Comparison of ENCODE assay signal across 33 cellular contexts in the genomic region with DNA sequence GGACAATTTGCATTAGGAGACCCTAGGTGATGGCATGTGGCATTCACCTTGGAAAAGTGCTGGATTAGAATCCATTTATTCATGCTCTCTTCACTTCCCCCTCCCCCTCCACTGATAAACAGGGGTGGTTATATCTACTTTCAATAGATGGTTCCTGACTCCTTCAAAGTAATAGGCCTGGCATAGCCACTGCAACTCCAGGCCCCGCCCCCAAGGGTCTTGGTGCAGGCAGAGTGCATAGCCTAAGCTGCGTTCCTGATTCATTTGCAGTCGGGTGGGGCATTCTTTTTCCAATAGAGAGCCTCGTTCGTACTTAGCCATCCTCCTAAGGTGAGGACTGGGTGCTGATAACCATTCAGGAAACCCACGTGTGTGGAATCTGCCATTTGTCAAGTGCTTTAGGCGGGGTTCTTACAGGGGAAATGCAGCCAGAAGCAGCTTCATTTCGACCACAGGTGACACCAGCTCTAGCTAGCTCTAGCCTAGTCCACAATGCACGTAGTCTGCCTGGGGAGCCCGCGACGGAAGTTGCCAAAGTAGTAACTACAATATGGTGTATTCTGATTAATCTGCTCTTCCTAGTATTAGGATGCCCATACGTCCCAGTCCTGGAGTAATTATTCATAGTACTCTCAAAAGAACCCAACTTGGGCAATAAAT. TPM values are rescaled to one million over a fixed set of nuclear protein-coding genes. Genes with fewer than 3 reads are reported as not detected.
DNase-seq lines count a peak whose midpoint lies in the region; ATAC-seq, FAIRE-seq and TF ChIP-seq lines count a peak whose summit lies in the region.
"Had no signal": no experiment of that assay in that cellular context is flagged by ENCODE, and none has a peak within 500 bp of the region (broad histone marks: within the 10 kb centered on the region; RNA-seq: fewer than 3 reads in every experiment).

No MANE protein-coding gene starts in this region.

- H3K79me2 ChIP-seq in GM23338 (replicated peaks; ENCODE audit: insufficient read depth): peaks cover 90% of the 10 kb centered on the region
- H3K79me2 ChIP-seq in astrocyte (ENCODE audit: insufficient read depth, low read length): peaks cover 93% of the 10 kb centered on the region

- peak overlapping the region; percentile 51; the same call in 1 of the 2 replicates for H3K4me2 ChIP-seq in BLaER1
- H3K4me2 ChIP-seq in GM23338: peak overlapping the region; percentile 50
- no peak overlapping the region for H3K4me2 ChIP-seq in astrocyte (ENCODE audit: low read length)

- H4K20me1 ChIP-seq in BLaER1 (peaks cover 100% of the 10 kb centered on the region), GM23338 (replicated peaks; ENCODE audit: insufficient read depth) (peaks cover 27% of the 10 kb centered on the region), astrocyte (ENCODE audit: insufficient read depth, low read length) (peaks cover 93% of the 10 kb centered on the region)

- peaks cover 14% of the 10 kb centered on the region for H3K27me3 Mint-ChIP-seq in GM23338 (ENCODE audit: insufficient read depth, low read depth, poor library complexity)
- H3K27me3 Mint-ChIP-seq in astrocyte (ENCODE audit: low read depth, unreplicated experiment): no peaks in the 10 kb centered on the region
- no peaks in the 10 kb centered on the region for H3K27me3 Mint-ChIP-seq in natural killer cell (ENCODE audit: low read depth in 2 of 2)
- H3K27me3 Mint-ChIP-seq: CD4-positive, alpha-beta memory T cell; T-cell had no signal

- peaks cover 60% of the 10 kb centered on the region for H3K4me1 ChIP-seq in BLaER1
- H3K4me1 ChIP-seq in GM23338 (ENCODE audit: insufficient read depth): peaks cover 96% of the 10 kb centered on the region
- peaks cover 31% of the 10 kb centered on the region for H3K4me1 ChIP-seq in astrocyte (ENCODE audit: insufficient read depth, low read length)
- H3K4me1 ChIP-seq: colonic mucosa had no signal

- H3K4me1 Mint-ChIP-seq in GM23338 (peaks cover 86% of the 10 kb centered on the region), astrocyte (ENCODE audit: low read depth, unreplicated experiment) (peaks cover 52% of the 10 kb centered on the region), natural killer cell (peaks cover 58 to 73% of the 10 kb centered on the region in 2 donors)

- H2AFZ ChIP-seq in GM23338 (no peak overlapping the region), astrocyte (ENCODE audit: low read depth, low read length) (no peak overlapping the region)

- H3K36me3 ChIP-seq in BLaER1: peaks cover 26% of the 10 kb centered on the region; the same call in 1 of the 2 replicates
- H3K36me3 ChIP-seq in GM23338 (ENCODE audit: insufficient read depth): no peaks in the 10 kb centered on the region
- no peaks in the 10 kb centered on the region for H3K36me3 ChIP-seq in astrocyte (ENCODE audit: insufficient read depth, low read length)
- H3K36me3 ChIP-seq: colonic mucosa, heart left ventricle, lower lobe of right lung, SJSA1, upper lobe of left lung had no signal

- H3K9me3 Mint-ChIP-seq in GM23338 (no peaks in the 10 kb centered on the region), astrocyte (ENCODE audit: unreplicated experiment) (no peaks in the 10 kb centered on the region), natural killer cell (no peaks in the 10 kb centered on the region)
- H3K9me3 Mint-ChIP-seq: activated naive CD4-positive, alpha-beta T cell treated with anti-CD3 and anti-CD28 coated beads for 36 hours; activated T-cell treated with anti-CD3 and anti-CD28 coated beads, Interleukin-2, amount 50 U/mL, for 72 hours; CD4-positive, alpha-beta memory T cell; neural crest cell; T-cell had no signal

- H3K27me3 ChIP-seq in BLaER1 (no peaks in the 10 kb centered on the region), GM23338 (ENCODE audit: insufficient read depth) (no peaks in the 10 kb centered on the region), astrocyte (ENCODE audit: insufficient read depth, low read length) (no peaks in the 10 kb centered on the region)
- H3K27me3 ChIP-seq: colonic mucosa, heart left ventricle, SJSA1, upper lobe of left lung had no signal

- H3K36me3 Mint-ChIP-seq in GM23338 (ENCODE audit: low read depth) (peaks cover 8% of the 10 kb centered on the region), astrocyte (ENCODE audit: low read depth, unreplicated experiment) (peaks cover 2% of the 10 kb centered on the region), natural killer cell (no peaks in the 10 kb centered on the region)

- no peak for TF ChIP-seq CTCF in GM23338 (conservative IDR thresholded peaks at IDR 0.05; ENCODE audit: low read depth in 2 of 2)
- TF ChIP-seq CTCF in astrocyte (IDR thresholded peaks at IDR 0.05; ENCODE audit: insufficient read depth, low read depth, low read length): no peak
- TF ChIP-seq CTCF in natural killer cell (IDR thresholded peaks at IDR 0.05): no peak

- ATAC-seq in GM23338 (peak; percentile 44), natural killer cell (peak; percentile 59 to 86 (median 86))
- ATAC-seq: activated T-cell treated with anti-CD3 and anti-CD28 coated beads, Interleukin-2, amount 50 U/mL, for 72 hours; esophagus mucosa; heart left ventricle; lower lobe of right lung; mucosa of descending colon; right cardiac atrium; T-cell had no signal

- H3K27ac ChIP-seq in BLaER1: no peak overlapping the region
- peak overlapping the region; percentile 59; the same call in 1 of the 2 replicates for H3K27ac ChIP-seq in GM23338 (ENCODE audit: low read depth)
- no peak overlapping the region for H3K27ac ChIP-seq in astrocyte (ENCODE audit: low read depth, low read length)
- H3K27ac ChIP-seq: colonic mucosa, lower lobe of right lung, SJSA1, upper lobe of left lung had no signal

- H3K9me3 ChIP-seq in BLaER1 (no peaks in the 10 kb centered on the region), astrocyte (ENCODE audit: insufficient read depth, low read depth, low read length) (no peaks in the 10 kb centered on the region)
- H3K9me3 ChIP-seq: colonic mucosa, heart left ventricle, lower lobe of right lung, mucosa of descending colon, SJSA1, upper lobe of left lung had no signal

- H3K4me3 ChIP-seq in BLaER1 (no peak overlapping the region), GM23338 (peak overlapping the region; percentile 2; the same call in 1 of the 2 replicates), astrocyte (ENCODE audit: insufficient read depth, low read depth, low read length) (no peak overlapping the region)
- H3K4me3 ChIP-seq: colonic mucosa, heart left ventricle, lower lobe of right lung, mucosa of descending colon, SJSA1, upper lobe of left lung had no signal

- H3F3A ChIP-seq in GM23338 (replicated peaks; ENCODE audit: low read depth): peaks cover 18% of the 10 kb centered on the region

- H3K27ac Mint-ChIP-seq in GM23338: peak overlapping the region; percentile 77
- peak overlapping the region; percentile 42 for H3K27ac Mint-ChIP-seq in astrocyte (ENCODE audit: unreplicated experiment)
- peak overlapping the region; percentile 59 to 86 for H3K27ac Mint-ChIP-seq in natural killer cell
- H3K27ac Mint-ChIP-seq: activated naive CD4-positive, alpha-beta T cell treated with anti-CD3 and anti-CD28 coated beads for 36 hours; activated T-cell treated with anti-CD3 and anti-CD28 coated beads, Interleukin-2, amount 50 U/mL, for 72 hours; CD4-positive, alpha-beta memory T cell; T-cell had no signal

- DNase-seq in GM23338 (ENCODE audit: low spot score) (peak; percentile 65), astrocyte (ENCODE audit: low read depth) (no peak), natural killer cell (no peak), OCI-M1 (lab: John Stamatoyannopoulos, UW) (no peak), SW480 (ENCODE audit: low spot score) (no peak), NCI-H2081 treated with DMSO at 0.1 percent for 48 hours (lab: John Stamatoyannopoulos, UW) (no peak)
- DNase-seq: activated naive CD4-positive, alpha-beta T cell treated with anti-CD3 and anti-CD28 coated beads for 36 hours; activated T-cell treated with anti-CD3 and anti-CD28 coated beads, Interleukin-2, amount 50 U/mL, for 72 hours; anterior cingulate cortex; CD4-positive, alpha-beta memory T cell; colonic mucosa; effector memory CD4-positive, alpha-beta T cell; foreskin fibroblast; heart left ventricle; kidney glomerular epithelial cell; lower lobe of right lung; mucosa of descending colon; NCI-H1092; NCI-H1930; NCI-H2227 treated with DMSO at 0.1 percent for 48 hours; NCI-H69; right cardiac atrium; substantia nigra; T-cell; upper lobe of left lung had no signal

- H3K4me3 Mint-ChIP-seq in GM23338: peak overlapping the region; percentile 41; the same call in 1 of the 3 replicates
- H3K4me3 Mint-ChIP-seq in astrocyte (ENCODE audit: unreplicated experiment): no peak overlapping the region
- peak overlapping the region; percentile 26 for H3K4me3 Mint-ChIP-seq in natural killer cell
- H3K4me3 Mint-ChIP-seq: activated naive CD4-positive, alpha-beta T cell treated with anti-CD3 and anti-CD28 coated beads for 36 hours; neural crest cell; T-cell had no signal

- H3K9ac ChIP-seq in BLaER1 (no peak overlapping the region), astrocyte (ENCODE audit: low read length) (no peak overlapping the region)

- intact Hi-C loops in natural killer cell (cut with micrococcal nuclease): no loop called here

- H3K9me2 ChIP-seq in GM23338 (ENCODE audit: insufficient read depth): no peaks in the 10 kb centered on the region

- no peak for FAIRE-seq in astrocyte (lab: Jason Lieb, UNC)
- FAIRE-seq: GM12892, TTC549 had no signal

RNA-seq across cellular contexts. Expression of a gene that starts 11.1 kb away (rescaled TPM):
- total RNA-seq in GM23338 (2014; rRNA removed; shearing (Covaris generic)): 73.7 and 79.4 TPM in 2 replicates
- 30.4 and 30.9 TPM in 2 replicates for polyA plus RNA-seq in GM23338 (2016; fragmentation: Nextera tagmentation; extraction: Ambion mirVana)
- total RNA-seq in astrocyte (25.8 and 26.0 TPM in 2 replicates), natural killer cell (10 to 100 TPM; 34.9 to 40.2 (median 37.7) TPM)

RNA-seq across cellular contexts. Expression of a gene that starts 25.6 kb away (rescaled TPM):
- 0.28 and 1.3 TPM in 2 replicates for total RNA-seq in GM23338 (2014; rRNA removed; shearing (Covaris generic))
- 0.73 and 1.0 TPM in 2 replicates for polyA plus RNA-seq in GM23338 (2016; fragmentation: Nextera tagmentation; extraction: Ambion mirVana)
- 0.19 TPM in 1 of 2 replicates, not detected in the other for total RNA-seq in astrocyte
- total RNA-seq in natural killer cell: under 1 TPM in 2 of 3 donors, not detected in 1; 0.28 to 0.50 TPM
- total RNA-seq: activated naive CD4-positive, alpha-beta T cell treated with anti-CD3 and anti-CD28 coated beads for 36 hours; activated T-cell treated with anti-CD3 and anti-CD28 coated beads, Interleukin-2, amount 50 U/mL, for 72 hours; CD4-positive, alpha-beta memory T cell; colonic mucosa; esophagus mucosa; H4; heart left ventricle; lower lobe of right lung; mucosa of descending colon; neural crest cell; right cardiac atrium; RPMI7951; SJSA1; T-cell; upper lobe of left lung had no signal
- polyA plus RNA-seq: CD4-positive, alpha-beta memory T cell; right cardiac atrium had no signal

RNA-seq across cellular contexts. Expression of a gene that starts 57.4 kb away (rescaled TPM):
- total RNA-seq in GM23338 (2014; rRNA removed; shearing (Covaris generic)): 3.2 and 7.4 TPM in 2 replicates
- polyA plus RNA-seq in GM23338 (2016; fragmentation: Nextera tagmentation; extraction: Ambion mirVana): 0.63 and 1.3 TPM in 2 replicates
- total RNA-seq in astrocyte (34.8 TPM in 2 replicates), natural killer cell (1 to 10 TPM; 7.6 to 9.2 (median 8.3) TPM)

RNA-seq across cellular contexts. Expression of a gene that starts 59.4 kb away (rescaled TPM):
- 19.5 and 29.5 TPM in 2 replicates for total RNA-seq in GM23338 (2014; rRNA removed; shearing (Covaris generic))
- polyA plus RNA-seq in GM23338 (2016; fragmentation: Nextera tagmentation; extraction: Ambion mirVana): 9.4 and 10.5 TPM in 2 replicates
- 27.0 and 30.7 TPM in 2 replicates for total RNA-seq in astrocyte
- 100 to 1,000 TPM; 194 to 233 (median 202) TPM for total RNA-seq in natural killer cell
